9 cellular contexts compared by ENCODE assay signal in the genomic region with DNA sequence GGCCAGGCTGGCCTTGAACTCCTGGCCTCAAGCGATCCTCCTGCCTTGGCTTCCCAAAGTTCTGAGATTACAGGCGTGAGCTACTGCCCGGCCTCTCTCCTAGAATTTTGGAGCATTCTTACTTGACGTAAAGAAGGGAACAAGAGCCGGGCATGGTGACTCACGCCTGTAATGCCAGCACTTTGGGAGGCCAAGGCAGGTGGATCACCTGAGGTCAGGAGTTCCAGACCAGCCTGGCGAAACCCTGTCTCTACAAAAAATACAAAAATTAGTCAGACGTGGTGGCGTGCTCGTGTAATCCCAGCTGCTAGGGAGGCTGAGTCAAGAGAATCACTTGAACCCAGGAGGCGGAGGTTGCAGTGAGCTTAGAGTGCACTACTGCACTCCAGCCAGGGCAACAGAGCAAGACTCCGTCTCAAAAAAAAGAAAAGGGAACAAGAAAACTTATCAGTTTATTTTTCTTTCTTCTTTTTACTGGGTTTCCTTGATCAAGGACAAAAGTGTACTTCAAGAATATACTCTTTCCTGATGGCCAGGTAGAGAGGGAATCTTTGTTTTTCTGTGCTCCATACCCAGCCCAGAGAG. TPM values are rescaled to one million over a fixed set of nuclear protein-coding genes. Genes with fewer than 3 reads are reported as not detected.
DNase-seq lines count a peak whose midpoint lies in the region; ATAC-seq and TF ChIP-seq lines count a peak whose summit lies in the region.
"Not testable (repeated sequence)": the region's sequence is repeated elsewhere in the genome, so short reads cannot be mapped to it uniquely, and the experiment has no call there.
"Had no signal": no experiment of that assay in that cellular context is flagged by ENCODE, and none has a peak within 500 bp of the region (broad histone marks: within the 10 kb centered on the region; RNA-seq: fewer than 3 reads in every experiment).

No MANE protein-coding gene starts in this region.

- H3K4me1 Mint-ChIP-seq in GM23338, T-helper 17 cell, WTC11: not testable (repeated sequence)
- H3K4me1 Mint-ChIP-seq in activated T-cell treated with anti-CD3 and anti-CD28 coated beads, Interleukin-2, amount 50 U/mL, for 24 hours (ENCODE audit: low read depth), result peaks cover 35% of the 10 kb centered on the region
- H3K4me1 Mint-ChIP-seq in chondrocyte (ENCODE audit: low read depth), result peaks cover 32% of the 10 kb centered on the region

- not testable (repeated sequence) for H3K4me3 Mint-ChIP-seq in GM23338; T-helper 17 cell; WTC11; activated T-cell treated with anti-CD3 and anti-CD28 coated beads, Interleukin-2, amount 50 U/mL, for 24 hours; chondrocyte (ENCODE audit: unreplicated experiment)

- POLR2A ChIA-PET in WTC11 (lab: Charles Lee), result interaction anchor here (0.5 kb wide), 1 partner anchor 612 kb away, joined by 4 read pairs; no protein-coding TSS in a partner anchor

- H3K4me1 ChIP-seq in GM23338 (ENCODE audit: insufficient read depth); neutrophil (ENCODE audit: control insufficient read depth in 1 of 2, insufficient read depth in 1 of 2, low read depth in 1 of 2, low read length in 1 of 2): not testable (repeated sequence)
- peaks cover 45% of the 10 kb centered on the region for H3K4me1 ChIP-seq in Loucy (ENCODE audit: insufficient read depth, low read length, poor library complexity, severe bottlenecking)
- H3K4me1 ChIP-seq in spleen, result peaks cover 22 to 78% (median 42%) of the 10 kb centered on the region in 6 donors

- H3K36me3 ChIP-seq in GM23338 (ENCODE audit: insufficient read depth), result peaks cover 19% of the 10 kb centered on the region
- peaks cover 29% of the 10 kb centered on the region; the same call in 1 of the 2 replicates for H3K36me3 ChIP-seq in Loucy (ENCODE audit: insufficient read depth, low read length)
- H3K36me3 ChIP-seq in neutrophil, result peaks cover 43% of the 10 kb centered on the region
- peaks cover 0 to 80% (median 40%) of the 10 kb centered on the region in 6 donors for H3K36me3 ChIP-seq in spleen

- H3K36me3 Mint-ChIP-seq in GM23338 (ENCODE audit: low read depth) (peaks cover 57% of the 10 kb centered on the region), WTC11 (peaks cover 41% of the 10 kb centered on the region), chondrocyte (ENCODE audit: low read depth) (peaks cover 13% of the 10 kb centered on the region)
- not testable (repeated sequence) for H3K36me3 Mint-ChIP-seq in T-helper 17 cell (ENCODE audit: low read depth)
- peaks cover 85% of the 10 kb centered on the region for H3K36me3 Mint-ChIP-seq in activated T-cell treated with anti-CD3 and anti-CD28 coated beads, Interleukin-2, amount 50 U/mL, for 24 hours (ENCODE audit: low read depth)

- not testable (repeated sequence) for H3K9me2 ChIP-seq in GM23338 (ENCODE audit: insufficient read depth); Loucy (replicated peaks; ENCODE audit: low read depth, low read length)

- CTCF ChIA-PET in WTC11 (lab: Charles Lee), result not testable (repeated sequence)

- H3K9me3 Mint-ChIP-seq in GM23338; WTC11; activated T-cell treated with anti-CD3 and anti-CD28 coated beads, Interleukin-2, amount 50 U/mL, for 24 hours; chondrocyte (ENCODE audit: low read depth): not testable (repeated sequence)

- 90 to 95% (median 92%) methylated on average over 12 of the region's 12 CpGs for WGBS in spleen, 5 donors

- not testable (repeated sequence) for ATAC-seq in GM23338, T-helper 17 cell, WTC11

- H3K9me3 ChIP-seq in Loucy (ENCODE audit: insufficient read depth, low read depth, low read length); T-helper 17 cell (ENCODE audit: control insufficient read depth, low read length, poor library complexity, severe bottlenecking); neutrophil; spleen: not testable (repeated sequence)

- TF ChIP-seq CTCF in GM23338 (conservative IDR thresholded peaks at IDR 0.05; ENCODE audit: low read depth in 2 of 2); Loucy (conservative IDR thresholded peaks at IDR 0.05; ENCODE audit: low read length); WTC11 (IDR thresholded peaks at IDR 0.05); chondrocyte (IDR thresholded peaks at IDR 0.05); neutrophil (IDR thresholded peaks at IDR 0.05); spleen (IDR thresholded peaks at IDR 0.05 in 8 of 11, conservative IDR thresholded peaks at IDR 0.05 in 3 of 11): not testable (repeated sequence)

- H4K20me1 ChIP-seq in GM23338 (replicated peaks; ENCODE audit: insufficient read depth) (peaks cover 61% of the 10 kb centered on the region), Loucy (ENCODE audit: insufficient read depth, low read length, poor library complexity, severe bottlenecking) (peaks cover 56% of the 10 kb centered on the region)

- H3K27me3 Mint-ChIP-seq in GM23338 (ENCODE audit: insufficient read depth, low read depth, poor library complexity); T-helper 17 cell; WTC11 (ENCODE audit: low read depth); activated T-cell treated with anti-CD3 and anti-CD28 coated beads, Interleukin-2, amount 50 U/mL, for 24 hours; chondrocyte (ENCODE audit: low read depth): not testable (repeated sequence)

- H3K27ac ChIP-seq in GM23338 (ENCODE audit: low read depth) (0 out of 2 replicates have a peak overlapping the region, but pooled peaks have one; percentile 39), neutrophil (peak overlapping the region; percentile 53)
- not testable (repeated sequence) for H3K27ac ChIP-seq in spleen

- not testable (repeated sequence) for H3K27ac Mint-ChIP-seq in GM23338, WTC11
- H3K27ac Mint-ChIP-seq in T-helper 17 cell, result peak overlapping the region; percentile 72
- H3K27ac Mint-ChIP-seq in activated T-cell treated with anti-CD3 and anti-CD28 coated beads, Interleukin-2, amount 50 U/mL, for 24 hours, result peak overlapping the region; percentile 50
- peak overlapping the region; percentile 49 for H3K27ac Mint-ChIP-seq in chondrocyte (ENCODE audit: unreplicated experiment)

- H3K4me2 ChIP-seq in GM23338, result not testable (repeated sequence)
- H3K4me2 ChIP-seq in Loucy (ENCODE audit: low read depth, low read length, poor library complexity, severe bottlenecking), result peak overlapping the region; percentile 54

- H3K9ac ChIP-seq in Loucy (ENCODE audit: low read depth, low read length, poor library complexity, severe bottlenecking), result not testable (repeated sequence)

- DNase-seq in GM23338 (ENCODE audit: low spot score); T-helper 17 cell; WTC11 (ENCODE audit: low spot score); activated T-cell treated with anti-CD3 and anti-CD28 coated beads, Interleukin-2, amount 50 U/mL, for 24 hours; chondrocyte (ENCODE audit: low spot score): not testable (repeated sequence)
- DNase-seq in spleen, result peak; percentile 18

- TF ChIP-seq POLR2A in spleen (IDR thresholded peaks at IDR 0.05), result not testable (repeated sequence)

- H3K79me2 ChIP-seq in GM23338 (replicated peaks; ENCODE audit: insufficient read depth) (peaks cover 100% of the 10 kb centered on the region), Loucy (ENCODE audit: insufficient read depth, low read length) (peaks cover 82% of the 10 kb centered on the region)

- H3K27me3 ChIP-seq in GM23338 (ENCODE audit: insufficient read depth); Loucy (ENCODE audit: insufficient read depth, low read length, poor library complexity, severe bottlenecking); neutrophil; spleen (replicated peaks in 1 of 7): not testable (repeated sequence)

- H3F3A ChIP-seq in GM23338 (replicated peaks; ENCODE audit: low read depth); Loucy (ENCODE audit: low read depth): not testable (repeated sequence)

- H3K4me3 ChIP-seq in GM23338; Loucy (ENCODE audit: low read length, poor library complexity, severe bottlenecking); neutrophil (ENCODE audit: low read depth in 1 of 2, low read length in 1 of 2); spleen: not testable (repeated sequence)

- intact Hi-C loops in spleen (cut with DNase I; ENCODE audit: low total_unique reads), result not testable (repeated sequence)

- not testable (repeated sequence) for H2AFZ ChIP-seq in GM23338; Loucy (ENCODE audit: low read length)

RNA-seq across cellular contexts. Expression of gene PIP5K1A, which starts 7.1 kb away (rescaled TPM):
- total RNA-seq in GM23338 (2014; rRNA removed; shearing (Covaris generic)), result 61.4 and 63.3 TPM in 2 replicates
- polyA plus RNA-seq in GM23338 (2016; fragmentation: Nextera tagmentation; extraction: Ambion mirVana), result 23.2 and 31.4 TPM in 2 replicates
- 10 to 100 TPM; 41.6 to 43.3 TPM for total RNA-seq in T-helper 17 cell
- total RNA-seq in WTC11 (2021), result 77.8 to 84.8 TPM (median 81.3 TPM) in 3 replicates
- total RNA-seq in chondrocyte, result 72.8 to 89.9 TPM (median 80.0 TPM) in 3 replicates
- total RNA-seq in spleen, result 10 to 100 TPM; 48.0 to 83.6 (median 60.6) TPM
- 10 to 100 TPM; 12.8 to 23.7 (median 16.5) TPM for polyA plus RNA-seq in spleen

RNA-seq across cellular contexts. Expression of gene VPS72, which starts 15.5 kb away (rescaled TPM):
- 60.2 and 64.0 TPM in 2 replicates for total RNA-seq in GM23338 (2014; rRNA removed; shearing (Covaris generic))
- 90.3 and 95.3 TPM in 2 replicates for polyA plus RNA-seq in GM23338 (2016; fragmentation: Nextera tagmentation; extraction: Ambion mirVana)
- 10 to 100 TPM; 27.4 to 33.2 TPM for total RNA-seq in T-helper 17 cell
- total RNA-seq in WTC11 (2021), result 87.2 to 103 TPM (median 97.6 TPM) in 3 replicates
- 40.4 to 70.5 TPM (median 64.0 TPM) in 3 replicates for total RNA-seq in chondrocyte
- total RNA-seq in spleen, result 10 to 100 TPM; 23.1 to 37.7 (median 31.5) TPM
- polyA plus RNA-seq in spleen, result 10 to 100 TPM; 24.9 to 43.1 (median 31.0) TPM

RNA-seq across cellular contexts. Expression of gene TMOD4, which starts 29.7 kb away (rescaled TPM):
- total RNA-seq in GM23338 (2014; rRNA removed; shearing (Covaris generic)), result 1.3 TPM in 1 of 2 replicates, not detected in the other
- not detected in 2 replicates for polyA plus RNA-seq in GM23338 (2016; fragmentation: Nextera tagmentation; extraction: Ambion mirVana)
- total RNA-seq in T-helper 17 cell, result 1 to 10 TPM; 1.0 to 3.0 TPM
- 0.66 to 0.82 TPM (median 0.79 TPM) in 3 replicates for total RNA-seq in WTC11 (2021)
- total RNA-seq in chondrocyte, result 0.60 to 1.9 TPM in 2 of 3 replicates, not detected in the other
- total RNA-seq in spleen, result 1 to 10 TPM in 1 of 7 donors, under 1 TPM in 3, not detected in 3; 0.60 to 2.0 (median 0.86) TPM
- under 1 TPM; 0.44 to 0.99 (median 0.76) TPM for polyA plus RNA-seq in spleen
- polyA plus RNA-seq: AG04450 had no signal

RNA-seq across cellular contexts. Expression of gene SCNM1, which starts 39.5 kb away (rescaled TPM):
- total RNA-seq in GM23338 (2014; rRNA removed; shearing (Covaris generic)), result 26.3 and 27.1 TPM in 2 replicates
- polyA plus RNA-seq in GM23338 (2016; fragmentation: Nextera tagmentation; extraction: Ambion mirVana) (88.9 and 92.3 TPM in 2 replicates), spleen (10 to 100 TPM; 64.9 to 96.2 (median 74.6) TPM)
- total RNA-seq in T-helper 17 cell (10 to 100 TPM; 33.7 to 37.8 TPM), WTC11 (2021) (35.3 to 45.3 TPM (median 35.8 TPM) in 3 replicates), chondrocyte (39.6 to 44.3 TPM (median 40.7 TPM) in 3 replicates), spleen (10 to 100 TPM; 36.2 to 63.5 (median 41.5) TPM)

RNA-seq across cellular contexts. Expression of gene LYSMD1, which starts 39.8 kb away (rescaled TPM):
- total RNA-seq in GM23338 (2014; rRNA removed; shearing (Covaris generic)), result 5.7 and 6.4 TPM in 2 replicates
- polyA plus RNA-seq in GM23338 (2016; fragmentation: Nextera tagmentation; extraction: Ambion mirVana) (3.6 and 4.0 TPM in 2 replicates), spleen (1 to 10 TPM; 2.5 to 4.8 (median 2.8) TPM)
- total RNA-seq in T-helper 17 cell (under 1 TPM; 0.39 to 0.70 TPM), WTC11 (2021) (6.3 to 7.8 TPM (median 6.9 TPM) in 3 replicates), chondrocyte (9.3 to 10.0 TPM (median 9.9 TPM) in 3 replicates), spleen (10 to 100 TPM in 1 of 7 donors, 1 to 10 TPM in 6; 3.7 to 10.0 (median 4.6) TPM)
